ENCODE assay signal across 20 cellular contexts in genomic region chr12:107475900-107476299, GRCh38.
"Had no signal": no experiment of that assay in that cellular context is flagged by ENCODE, and none has a peak within 500 bp of the region (broad histone marks: within the 10 kb centered on the region; RNA-seq: fewer than 3 reads in every experiment).

No MANE protein-coding gene starts in this region.

- H3K9me3 Mint-ChIP-seq: activated T-helper 17 cell treated with anti-CD3 and anti-CD28 coated beads, Interleukin-2, amount 50 U/mL, for 72 hours; stimulated activated naive CD8-positive, alpha-beta T cell treated with anti-CD3 and anti-CD28 coated beads, Interleukin-15, Interleukin-2, amounts not matched to agents 100 ng/mL and 50 ng/mL, for 24 hours; T-helper 2 cell treated with Interferon-gamma antibody and Interleukin-4, amounts not matched to agents 5 μg/mL and 100 μg/mL, for 36 hours had no signal

- H3K27ac ChIP-seq: body of pancreas, heart left ventricle, prostate gland, right atrium auricular region had no signal

- H3K27me3 ChIP-seq: body of pancreas, right atrium auricular region had no signal

- H3K4me3 Mint-ChIP-seq: activated CD4-positive, alpha-beta T cell treated with anti-CD3 and anti-CD28 coated beads for 36 hours; activated CD8-positive, alpha-beta memory T cell treated with anti-CD3 and anti-CD28 coated beads, Interleukin-2, amount 10 ng/mL, durations not matched to agents 7 days and 5 days; stimulated activated naive CD8-positive, alpha-beta T cell treated with anti-CD3 and anti-CD28 coated beads, Interleukin-15, Interleukin-2, amounts not matched to agents 100 ng/mL and 50 ng/mL, for 24 hours; T-helper 2 cell treated with Interferon-gamma antibody and Interleukin-4, amounts not matched to agents 5 μg/mL and 100 μg/mL, for 36 hours had no signal

- H3K4me1 ChIP-seq: body of pancreas, heart left ventricle, prostate gland, right atrium auricular region had no signal

- ATAC-seq: activated CD8-positive, alpha-beta memory T cell treated with anti-CD3 and anti-CD28 coated beads, Interleukin-2, amount 10 ng/mL, durations not matched to agents 7 days and 5 days; body of pancreas; heart left ventricle; left ventricle myocardium superior had no signal

- DNase-seq: activated CD4-positive, alpha-beta T cell treated with anti-CD3 and anti-CD28 coated beads for 36 hours; activated CD4-positive, alpha-beta T cell treated with anti-CD3 and anti-CD28 coated beads, Interleukin-2, amount 50 U/mL, for 48 hours; activated CD8-positive, alpha-beta memory T cell treated with anti-CD3 and anti-CD28 coated beads, Interleukin-2, amount 10 ng/mL, durations not matched to agents 7 days and 5 days; activated naive CD4-positive, alpha-beta T cell; activated T-cell treated with anti-CD3 and anti-CD28 coated beads, Interleukin-2, amount 50 U/mL, for 1 hour; body of pancreas; caudate nucleus; erythroblast; foreskin melanocyte; heart left ventricle; kidney glomerular epithelial cell; left ventricle myocardium superior; stimulated activated CD4-positive, alpha-beta T cell treated with anti-CD3 and anti-CD28 coated beads, Interleukin-12 subunit alpha, Interleukin-12 subunit beta, amount 100 ng/mL, for 4 hours; stimulated activated CD4-positive, alpha-beta T cell treated with anti-CD3 and anti-CD28 coated beads, Interleukin-1b, Interleukin-23, amount 100 ng/mL, for 48 hours; trophoblast cell had no signal

- H3K27me3 Mint-ChIP-seq: activated CD4-positive, alpha-beta T cell treated with anti-CD3 and anti-CD28 coated beads for 36 hours; activated CD8-positive, alpha-beta memory T cell treated with anti-CD3 and anti-CD28 coated beads, Interleukin-2, amount 10 ng/mL, durations not matched to agents 7 days and 5 days; activated T-helper 17 cell treated with anti-CD3 and anti-CD28 coated beads, Interleukin-2, amount 50 U/mL, for 72 hours; stimulated activated naive CD8-positive, alpha-beta T cell treated with anti-CD3 and anti-CD28 coated beads, Interleukin-15, Interleukin-2, amounts not matched to agents 100 ng/mL and 50 ng/mL, for 24 hours had no signal

- H3K9me3 ChIP-seq: body of pancreas, heart left ventricle, prostate gland, right atrium auricular region had no signal

- H3K36me3 ChIP-seq: heart left ventricle, prostate gland, right atrium auricular region had no signal

- H3K4me3 ChIP-seq: body of pancreas, heart left ventricle, prostate gland, right atrium auricular region had no signal

- H3K36me3 Mint-ChIP-seq: activated CD8-positive, alpha-beta memory T cell treated with anti-CD3 and anti-CD28 coated beads, Interleukin-2, amount 10 ng/mL, durations not matched to agents 7 days and 5 days had no signal

- H3K27ac Mint-ChIP-seq: activated CD4-positive, alpha-beta T cell treated with anti-CD3 and anti-CD28 coated beads for 36 hours; activated CD8-positive, alpha-beta memory T cell treated with anti-CD3 and anti-CD28 coated beads, Interleukin-2, amount 10 ng/mL, durations not matched to agents 7 days and 5 days; stimulated activated naive CD8-positive, alpha-beta T cell treated with anti-CD3 and anti-CD28 coated beads, Interleukin-15, Interleukin-2, amounts not matched to agents 100 ng/mL and 50 ng/mL, for 24 hours; T-helper 2 cell treated with Interferon-gamma antibody and Interleukin-4, amounts not matched to agents 5 μg/mL and 100 μg/mL, for 36 hours had no signal
